In the genomic region with DNA sequence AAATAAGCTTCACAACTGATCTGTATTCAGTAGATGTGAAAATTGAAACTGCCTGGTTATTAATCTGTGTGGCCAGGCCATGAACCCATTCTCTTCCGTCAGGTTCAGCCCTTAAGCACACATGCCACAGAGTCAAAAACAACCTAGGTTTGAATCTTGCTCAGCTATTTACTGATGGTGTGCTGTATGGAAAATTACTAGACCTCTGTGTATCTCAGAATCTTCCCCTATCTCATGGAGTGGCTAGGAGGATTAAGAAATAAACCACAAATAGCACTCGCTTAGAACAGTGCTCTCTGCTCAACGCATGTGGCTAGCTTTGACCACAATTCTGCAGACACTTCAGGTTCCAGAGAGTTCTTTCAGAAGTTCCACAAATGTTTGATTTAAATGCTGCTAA, we compare ENCODE assay signal across 8 cellular contexts.
DNase-seq lines count a peak whose midpoint lies in the region; ATAC-seq and TF ChIP-seq lines count a peak whose summit lies in the region.

No MANE protein-coding gene starts in this region.

- H3K4me1 Mint-ChIP-seq in activated CD8-positive, alpha-beta T cell treated with anti-CD3 and anti-CD28 coated beads, Interleukin-2, amount 10 ng/mL, durations not matched to agents 7 days and 5 days (ENCODE audit: low read depth): peaks cover 35% of the 10 kb centered on the region
- peaks cover 19% of the 10 kb centered on the region for H3K4me1 Mint-ChIP-seq in stimulated activated naive CD8-positive, alpha-beta T cell treated with anti-CD3 and anti-CD28 coated beads, Interleukin-15, amount 100 ng/mL, for 72 hours
- peaks cover 34% of the 10 kb centered on the region for H3K4me1 Mint-ChIP-seq in GM23338

- TF ChIP-seq CTCF in AG09309 (IDR thresholded peaks at IDR 0.05; ENCODE audit: control insufficient read depth, insufficient read depth, low read depth, low read length, missing control alignments) (no peak), GM23338 (conservative IDR thresholded peaks at IDR 0.05; ENCODE audit: low read depth in 2 of 2) (no peak)

- H2AFZ ChIP-seq in GM23338: no peak overlapping the region

- no peak overlapping the region for H3K4me3 ChIP-seq in AG09309 (ENCODE audit: control insufficient read depth, low read depth, low read length)
- H3K4me3 ChIP-seq in GM23338: no peak overlapping the region

- POLR2A ChIA-PET in activated CD8-positive, alpha-beta T cell treated with anti-CD3 and anti-CD28 coated beads, Interleukin-2, amount 10 ng/mL, durations not matched to agents 7 days and 5 days (lab: Charles Lee): interaction anchor here (0.9 to 1.4 kb wide), 3 partner anchors 21 to 316 kb away, joined by 3 to 4 read pairs (median 4); a partner anchor contains a TSS

- no peaks in the 10 kb centered on the region for H3F3A ChIP-seq in GM23338 (replicated peaks; ENCODE audit: low read depth)

- no peaks in the 10 kb centered on the region for H4K20me1 ChIP-seq in GM23338 (replicated peaks; ENCODE audit: insufficient read depth)

- no peak overlapping the region for H3K4me3 Mint-ChIP-seq in activated CD8-positive, alpha-beta T cell treated with anti-CD3 and anti-CD28 coated beads, Interleukin-2, amount 10 ng/mL, durations not matched to agents 7 days and 5 days
- H3K4me3 Mint-ChIP-seq in stimulated activated naive CD8-positive, alpha-beta T cell treated with anti-CD3 and anti-CD28 coated beads, Interleukin-15, amount 100 ng/mL, for 72 hours: no peak overlapping the region
- H3K4me3 Mint-ChIP-seq in GM23338: no peak overlapping the region

- H3K9me2 ChIP-seq in GM23338 (ENCODE audit: insufficient read depth): peaks cover 7% of the 10 kb centered on the region; the same call in 1 of the 2 replicates

- H3K27ac Mint-ChIP-seq in activated CD8-positive, alpha-beta T cell treated with anti-CD3 and anti-CD28 coated beads, Interleukin-2, amount 10 ng/mL, durations not matched to agents 7 days and 5 days: peak overlapping the region; percentile 64
- no peak overlapping the region for H3K27ac Mint-ChIP-seq in stimulated activated naive CD8-positive, alpha-beta T cell treated with anti-CD3 and anti-CD28 coated beads, Interleukin-15, amount 100 ng/mL, for 72 hours
- no peak overlapping the region for H3K27ac Mint-ChIP-seq in GM23338

- no peaks in the 10 kb centered on the region for H3K27me3 Mint-ChIP-seq in activated CD8-positive, alpha-beta T cell treated with anti-CD3 and anti-CD28 coated beads, Interleukin-2, amount 10 ng/mL, durations not matched to agents 7 days and 5 days (ENCODE audit: low read depth)
- H3K27me3 Mint-ChIP-seq in stimulated activated naive CD8-positive, alpha-beta T cell treated with anti-CD3 and anti-CD28 coated beads, Interleukin-15, amount 100 ng/mL, for 72 hours: no peaks in the 10 kb centered on the region
- no peaks in the 10 kb centered on the region for H3K27me3 Mint-ChIP-seq in GM23338 (ENCODE audit: insufficient read depth, low read depth, poor library complexity)

- no peak overlapping the region for H3K4me2 ChIP-seq in GM23338

- CTCF ChIA-PET in activated CD8-positive, alpha-beta T cell treated with anti-CD3 and anti-CD28 coated beads, Interleukin-2, amount 10 ng/mL, durations not matched to agents 7 days and 5 days (lab: Charles Lee): interaction anchor here (1.6 kb wide), 1 partner anchor 53 kb away, joined by 4 read pairs; no protein-coding TSS in a partner anchor

- peak; percentile 77 for ATAC-seq in GM19395 (IDR thresholded peaks at IDR 0.05; ENCODE audit: unreplicated experiment)
- peak; percentile 85 for ATAC-seq in HG03378 (IDR thresholded peaks at IDR 0.05; ENCODE audit: unreplicated experiment)
- ATAC-seq in activated CD8-positive, alpha-beta T cell treated with anti-CD3 and anti-CD28 coated beads, Interleukin-2, amount 10 ng/mL, durations not matched to agents 7 days and 5 days: peak; percentile 92
- ATAC-seq in stimulated activated naive CD8-positive, alpha-beta T cell treated with anti-CD3 and anti-CD28 coated beads, Interleukin-15, amount 100 ng/mL, for 72 hours: peak; percentile 91
- ATAC-seq in GM23338: no peak

- no peaks in the 10 kb centered on the region for H3K27me3 ChIP-seq in GM23338 (ENCODE audit: insufficient read depth)

- no peak overlapping the region for H3K27ac ChIP-seq in GM23338 (ENCODE audit: low read depth)

- H3K4me1 ChIP-seq in GM23338 (ENCODE audit: insufficient read depth): peaks cover 30% of the 10 kb centered on the region

- peaks cover 11% of the 10 kb centered on the region for H3K9me3 Mint-ChIP-seq in activated CD8-positive, alpha-beta T cell treated with anti-CD3 and anti-CD28 coated beads, Interleukin-2, amount 10 ng/mL, durations not matched to agents 7 days and 5 days (ENCODE audit: insufficient read depth)
- H3K9me3 Mint-ChIP-seq in stimulated activated naive CD8-positive, alpha-beta T cell treated with anti-CD3 and anti-CD28 coated beads, Interleukin-15, amount 100 ng/mL, for 72 hours: peaks cover 1 to 6% of the 10 kb centered on the region in 2 donors
- H3K9me3 Mint-ChIP-seq in GM23338: peaks cover 8% of the 10 kb centered on the region

- H3K36me3 Mint-ChIP-seq in activated CD8-positive, alpha-beta T cell treated with anti-CD3 and anti-CD28 coated beads, Interleukin-2, amount 10 ng/mL, durations not matched to agents 7 days and 5 days (ENCODE audit: low read depth): peaks cover 12% of the 10 kb centered on the region
- peaks cover 9% of the 10 kb centered on the region for H3K36me3 Mint-ChIP-seq in GM23338 (ENCODE audit: low read depth)

- H3K36me3 ChIP-seq in GM23338 (ENCODE audit: insufficient read depth): no peaks in the 10 kb centered on the region

- H3K79me2 ChIP-seq in GM23338 (replicated peaks; ENCODE audit: insufficient read depth): no peaks in the 10 kb centered on the region

- DNase-seq in AG09309 (ENCODE audit: low read depth) (peak; percentile 31), NCI-H510A (lab: John Stamatoyannopoulos, UW) (no peak), NCI-H526 treated with DMSO at 0.1 percent for 48 hours (lab: John Stamatoyannopoulos, UW) (no peak), GM23338 (ENCODE audit: low spot score) (no peak)
- peak; percentile 40 for DNase-seq in activated CD8-positive, alpha-beta T cell treated with anti-CD3 and anti-CD28 coated beads, Interleukin-2, amount 10 ng/mL, durations not matched to agents 7 days and 5 days
- DNase-seq in stimulated activated naive CD8-positive, alpha-beta T cell treated with anti-CD3 and anti-CD28 coated beads, Interleukin-15, amount 100 ng/mL, for 72 hours: no peak

TF ChIP-seq in GM23338, 12 proteins besides CTCF, POLR2A, EP300 and RAD21 (continues in another document):
- TF ChIP-seq, protein P1, sequence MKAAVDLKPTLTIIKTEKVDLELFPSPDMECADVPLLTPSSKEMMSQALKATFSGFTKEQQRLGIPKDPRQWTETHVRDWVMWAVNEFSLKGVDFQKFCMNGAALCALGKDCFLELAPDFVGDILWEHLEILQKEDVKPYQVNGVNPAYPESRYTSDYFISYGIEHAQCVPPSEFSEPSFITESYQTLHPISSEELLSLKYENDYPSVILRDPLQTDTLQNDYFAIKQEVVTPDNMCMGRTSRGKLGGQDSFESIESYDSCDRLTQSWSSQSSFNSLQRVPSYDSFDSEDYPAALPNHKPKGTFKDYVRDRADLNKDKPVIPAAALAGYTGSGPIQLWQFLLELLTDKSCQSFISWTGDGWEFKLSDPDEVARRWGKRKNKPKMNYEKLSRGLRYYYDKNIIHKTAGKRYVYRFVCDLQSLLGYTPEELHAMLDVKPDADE (IDR thresholded peaks at IDR 0.05): no peak

Comparison
In these comparisons a context has a peak if more than half of its experiments do, and no peak if none do; other contexts are left out.
1. DNase-seq: peak in AG09309 (single experiment) and activated CD8-positive, alpha-beta T cell treated with anti-CD3 and anti-CD28 coated beads, Interleukin-2, amount 10 ng/mL, durations not matched to agents 7 days and 5 days (single experiment); none in stimulated activated naive CD8-positive, alpha-beta T cell treated with anti-CD3 and anti-CD28 coated beads, Interleukin-15, amount 100 ng/mL, for 72 hours (0 of 2), NCI-H510A (single experiment), NCI-H526 treated with DMSO at 0.1 percent for 48 hours (single experiment) and GM23338 (single experiment).